Comparison of ENCODE assay signal across 15 cellular contexts in the genomic region with DNA sequence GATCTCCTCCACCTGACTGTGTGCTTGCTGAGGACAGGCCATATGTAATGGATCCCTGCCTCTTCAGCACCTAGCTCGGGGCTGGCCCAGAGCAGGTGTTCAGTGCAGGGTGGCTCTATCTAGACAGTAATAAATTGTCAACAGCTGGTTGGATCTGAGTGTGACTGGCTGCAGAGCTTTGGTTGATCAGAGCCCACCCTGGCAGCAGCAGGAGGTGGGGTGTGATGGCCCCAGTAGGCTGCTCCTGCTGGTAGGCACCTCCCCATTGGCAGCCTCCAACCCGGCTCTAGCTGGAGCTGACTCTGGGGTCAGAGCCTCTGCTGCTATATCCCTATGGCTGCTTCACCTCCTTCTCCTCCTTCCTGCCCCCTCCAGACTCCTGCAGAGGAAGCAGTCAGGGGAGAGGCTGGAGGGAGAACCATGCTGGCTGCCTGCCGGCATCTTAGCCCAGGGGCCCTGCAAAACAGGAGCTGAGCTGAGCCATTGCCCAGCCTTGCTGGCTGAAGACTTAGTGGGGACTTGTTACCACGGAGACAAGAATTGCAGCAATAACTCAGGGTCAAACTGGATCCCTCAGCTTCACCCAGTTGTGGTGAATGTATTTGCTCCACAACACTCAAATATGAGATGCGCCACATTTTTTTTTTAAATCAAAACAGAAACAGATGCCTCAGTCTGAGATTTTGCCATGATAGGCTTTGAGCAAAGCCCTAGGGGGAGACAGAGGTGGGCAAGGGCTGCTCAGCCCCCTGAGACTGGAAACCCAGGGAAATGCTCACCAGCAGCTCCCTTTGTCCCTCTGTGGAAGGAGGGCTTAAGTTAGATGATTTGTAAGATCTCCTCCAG. TPM values are rescaled to one million over a fixed set of nuclear protein-coding genes. Genes with fewer than 3 reads are reported as not detected.
A peak's percentile ranks its signal among the peaks of the same experiment; 100 is the strongest.
DNase-seq lines count a peak whose midpoint lies in the region; ATAC-seq, FAIRE-seq and TF ChIP-seq lines count a peak whose summit lies in the region.
"Had no signal": no experiment of that assay in that cellular context is flagged by ENCODE, and none has a peak within 500 bp of the region (broad histone marks: within the 10 kb centered on the region; RNA-seq: fewer than 3 reads in every experiment).

No MANE protein-coding gene starts in this region.

- H3K4me3 Mint-ChIP-seq in activated naive CD8-positive, alpha-beta T cell treated with anti-CD3 and anti-CD28 coated beads, Interleukin-2, amount 50 U/mL, for 24 hours = no peak overlapping the region
- H3K4me3 Mint-ChIP-seq: activated T-cell treated with anti-CD3 and anti-CD28 coated beads, Interleukin-2, amount 50 U/mL, for 4 hours; immature natural killer cell; naive thymus-derived CD8-positive, alpha-beta T cell had no signal

- H3K4me1 ChIP-seq in BE2C (no peaks in the 10 kb centered on the region), hepatocyte (ENCODE audit: insufficient read depth) (peaks cover 9% of the 10 kb centered on the region), small intestine (ENCODE audit: control insufficient read depth in 2 of 2, insufficient read depth in 1 of 2, low read depth in 1 of 2, low read length in 1 of 2) (no peaks in the 10 kb centered on the region)
- H3K4me1 ChIP-seq: upper lobe of left lung had no signal

- no peaks in the 10 kb centered on the region for H3K4me1 Mint-ChIP-seq in activated naive CD8-positive, alpha-beta T cell treated with anti-CD3 and anti-CD28 coated beads, Interleukin-2, amount 50 U/mL, for 24 hours
- H3K4me1 Mint-ChIP-seq: immature natural killer cell; naive thymus-derived CD8-positive, alpha-beta T cell had no signal

- DNase-seq in BE2C = peak; percentile 38
- DNase-seq in NCI-H1105 treated with DMSO at 0.1 percent for 48 hours (lab: John Stamatoyannopoulos, UW) = peak; percentile 73
- DNase-seq in NCI-H748 treated with DMSO at 0.1 percent for 48 hours (lab: John Stamatoyannopoulos, UW) = peak; percentile 72
- peak; percentile 63 for DNase-seq in hepatocyte (ENCODE audit: low spot score)
- DNase-seq in small intestine = no peak
- DNase-seq in activated naive CD8-positive, alpha-beta T cell treated with anti-CD3 and anti-CD28 coated beads, Interleukin-2, amount 50 U/mL, for 24 hours = no peak
- no peak for DNase-seq in RCC 7860 (ENCODE audit: low spot score)
- DNase-seq in CD1c-positive myeloid dendritic cell (ENCODE audit: extremely low spot score) = no peak
- DNase-seq: activated T-cell treated with anti-CD3 and anti-CD28 coated beads, Interleukin-2, amount 50 U/mL, for 4 hours; GF-D8; immature natural killer cell; MG63; upper lobe of left lung had no signal

- no peaks in the 10 kb centered on the region for H3K36me3 Mint-ChIP-seq in activated naive CD8-positive, alpha-beta T cell treated with anti-CD3 and anti-CD28 coated beads, Interleukin-2, amount 50 U/mL, for 24 hours (ENCODE audit: low read depth)
- H3K36me3 Mint-ChIP-seq: immature natural killer cell had no signal

- no peak for ATAC-seq in activated naive CD8-positive, alpha-beta T cell treated with anti-CD3 and anti-CD28 coated beads, Interleukin-2, amount 50 U/mL, for 24 hours
- ATAC-seq: activated T-cell treated with anti-CD3 and anti-CD28 coated beads, Interleukin-2, amount 50 U/mL, for 4 hours; naive thymus-derived CD8-positive, alpha-beta T cell had no signal

- no peaks in the 10 kb centered on the region for H3K79me2 ChIP-seq in hepatocyte

- TF ChIP-seq CTCF in BE2C (IDR thresholded peaks at IDR 0.05; ENCODE audit: low read depth, low read length) (no peak), hepatocyte (IDR thresholded peaks at IDR 0.05; ENCODE audit: poor library complexity) (no peak)

- no peak for FAIRE-seq in small intestine (lab: Jason Lieb, UNC)
- no peak for FAIRE-seq in RCC 7860 (lab: Jason Lieb, UNC)

- H3K9me3 Mint-ChIP-seq in activated naive CD8-positive, alpha-beta T cell treated with anti-CD3 and anti-CD28 coated beads, Interleukin-2, amount 50 U/mL, for 24 hours = no peaks in the 10 kb centered on the region
- H3K9me3 Mint-ChIP-seq: activated T-cell treated with anti-CD3 and anti-CD28 coated beads, Interleukin-2, amount 50 U/mL, for 4 hours had no signal

- H3K27ac ChIP-seq in hepatocyte = peak overlapping the region; percentile 31
- no peak overlapping the region for H3K27ac ChIP-seq in small intestine (ENCODE audit: low read depth in 1 of 2, low read length in 1 of 2)
- H3K27ac ChIP-seq: cardiac muscle cell, upper lobe of left lung had no signal

- peaks cover 2% of the 10 kb centered on the region for H3K27me3 Mint-ChIP-seq in activated naive CD8-positive, alpha-beta T cell treated with anti-CD3 and anti-CD28 coated beads, Interleukin-2, amount 50 U/mL, for 24 hours

- no peak overlapping the region for H3K27ac Mint-ChIP-seq in activated naive CD8-positive, alpha-beta T cell treated with anti-CD3 and anti-CD28 coated beads, Interleukin-2, amount 50 U/mL, for 24 hours
- H3K27ac Mint-ChIP-seq: immature natural killer cell; naive thymus-derived CD8-positive, alpha-beta T cell had no signal

- H3K27me3 ChIP-seq in BE2C (no peaks in the 10 kb centered on the region), hepatocyte (no peaks in the 10 kb centered on the region), small intestine (ENCODE audit: control insufficient read depth in 2 of 2, insufficient read depth in 2 of 2, low read length in 2 of 2) (no peaks in the 10 kb centered on the region)
- H3K27me3 ChIP-seq: MG63, upper lobe of left lung had no signal

- H2AFZ ChIP-seq in hepatocyte = no peak overlapping the region

- H4K20me1 ChIP-seq in hepatocyte (ENCODE audit: insufficient read depth, poor library complexity, severe bottlenecking) = no peaks in the 10 kb centered on the region

- peak overlapping the region; percentile 43 for H3K4me2 ChIP-seq in hepatocyte

- WGBS in hepatocyte (ENCODE audit: low lambda C conversion rate, missing lambda C conversion rate) = 39% methylated on average over 5 of the region's 5 CpGs
- 15 to 35% (median 22%) methylated on average over 5 of the region's 5 CpGs for WGBS in small intestine, 3 donors

- no peaks in the 10 kb centered on the region for H3K9me3 ChIP-seq in BE2C
- no peaks in the 10 kb centered on the region for H3K9me3 ChIP-seq in hepatocyte (ENCODE audit: low read depth)
- no peaks in the 10 kb centered on the region for H3K9me3 ChIP-seq in small intestine (ENCODE audit: control insufficient read depth, low read depth)
- H3K9me3 ChIP-seq: MG63, upper lobe of left lung had no signal

- H3K36me3 ChIP-seq in BE2C (no peaks in the 10 kb centered on the region; the same call in 1 of the 2 replicates), hepatocyte (replicated peaks; ENCODE audit: insufficient read depth, low read depth) (no peaks in the 10 kb centered on the region), small intestine (ENCODE audit: control insufficient read depth in 2 of 2, insufficient read depth in 2 of 2, low read length in 2 of 2) (no peaks in the 10 kb centered on the region)
- H3K36me3 ChIP-seq: cardiac muscle cell, MG63, upper lobe of left lung had no signal

- no peak overlapping the region for H3K4me3 ChIP-seq in BE2C (ENCODE audit: low read depth, low read length)
- no peak overlapping the region for H3K4me3 ChIP-seq in hepatocyte
- no peak overlapping the region for H3K4me3 ChIP-seq in small intestine (ENCODE audit: low read depth in 1 of 2, low read length in 2 of 2)
- H3K4me3 ChIP-seq: cardiac muscle cell, MG63, upper lobe of left lung had no signal

- H3K9me2 ChIP-seq in hepatocyte (replicated peaks; ENCODE audit: insufficient read depth) = no peaks in the 10 kb centered on the region

RNA-seq across cellular contexts. Expression of a gene that starts 22.2 kb away (rescaled TPM):
- polyA plus RNA-seq in BE2C (2012; ENCODE audit: insufficient read depth, insufficient read length, low read depth) = 7.2 TPM
- 4.9 and 5.1 TPM in 2 replicates for total RNA-seq in hepatocyte
- polyA plus RNA-seq in hepatocyte (5.4 and 9.7 TPM in 2 replicates), small intestine (1 to 10 TPM in 1 of 3 donors, under 1 TPM in 1, not detected in 1; 0.27 to 2.0 TPM)

Comparison
In these comparisons a context has a peak if more than half of its experiments do, and no peak if none do; other contexts are left out.
1. DNase-seq: peak in BE2C (single experiment), NCI-H1105 treated with DMSO at 0.1 percent for 48 hours (single experiment), NCI-H748 treated with DMSO at 0.1 percent for 48 hours (single experiment) and hepatocyte (single experiment); none in small intestine (single experiment), activated naive CD8-positive, alpha-beta T cell treated with anti-CD3 and anti-CD28 coated beads, Interleukin-2, amount 50 U/mL, for 24 hours (single experiment), RCC 7860 (single experiment) and CD1c-positive myeloid dendritic cell (single experiment).